ENCODE assay signal across 8 cellular contexts in the genomic region with DNA sequence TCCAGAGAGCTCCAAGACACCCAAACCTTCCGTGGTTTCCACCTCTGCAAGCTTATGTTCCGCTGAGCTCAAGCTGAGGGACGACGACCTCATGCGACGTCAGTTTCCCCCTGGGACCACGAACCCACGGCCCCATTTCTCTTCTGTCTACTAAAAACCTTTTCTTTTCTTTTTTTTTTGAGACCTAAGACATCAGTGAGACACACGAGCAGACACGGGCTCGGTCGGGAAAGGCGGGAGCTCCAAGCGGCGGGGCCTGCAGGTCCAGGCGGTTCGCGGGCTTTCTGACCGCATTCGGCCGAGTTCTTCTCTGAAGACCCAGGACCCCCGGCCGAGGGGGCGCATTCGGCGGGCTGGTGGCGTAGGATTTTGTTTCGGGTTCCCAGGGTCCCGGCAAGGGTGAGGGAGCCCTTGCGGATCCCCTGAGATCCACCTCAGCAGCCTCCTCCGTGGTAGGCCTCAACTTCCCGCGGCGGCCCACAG. TPM values are rescaled to one million over a fixed set of nuclear protein-coding genes. Genes with fewer than 3 reads are reported as not detected.
A peak's percentile ranks its signal among the peaks of the same experiment; 100 is the strongest.
DNase-seq lines count a peak whose midpoint lies in the region; ATAC-seq and TF ChIP-seq lines count a peak whose summit lies in the region.

No MANE protein-coding gene starts in this region.

- under 1% methylated on average over 34 of the region's 34 CpGs for WGBS in hepatocyte (ENCODE audit: low lambda C conversion rate, missing lambda C conversion rate)

- peaks cover 64% of the 10 kb centered on the region for H3K79me2 ChIP-seq in hepatocyte

- intact Hi-C loops in activated CD4-positive, alpha-beta memory T cell treated with anti-CD3 and anti-CD28 coated beads for 36 hours (cut with micrococcal nuclease), result no loop called here

- no peaks in the 10 kb centered on the region for H4K20me1 ChIP-seq in hepatocyte (ENCODE audit: insufficient read depth, poor library complexity, severe bottlenecking)

- CTCF ChIA-PET in activated CD4-positive, alpha-beta memory T cell treated with anti-CD3 and anti-CD28 coated beads for 36 hours (lab: Charles Lee), result interaction anchor here (0.7 to 1.5 kb wide), 3 partner anchors 38 to 170 kb away, joined by 3 to 9 read pairs (median 6); a partner anchor contains a TSS

- peaks cover 39% of the 10 kb centered on the region for H3K36me3 Mint-ChIP-seq in activated CD4-positive, alpha-beta memory T cell treated with anti-CD3 and anti-CD28 coated beads for 36 hours
- H3K36me3 Mint-ChIP-seq in stimulated activated effector memory CD8-positive, alpha-beta T cell treated with anti-CD3 and anti-CD28 coated beads, Interleukin-12 subunit alpha, Interleukin-12 subunit beta, amount 100 ng/mL, for 72 hours, result peaks cover 77% of the 10 kb centered on the region

- peak overlapping the region; percentile 95 for H3K27ac Mint-ChIP-seq in activated CD4-positive, alpha-beta memory T cell treated with anti-CD3 and anti-CD28 coated beads for 36 hours
- H3K27ac Mint-ChIP-seq in stimulated activated effector memory CD8-positive, alpha-beta T cell treated with anti-CD3 and anti-CD28 coated beads, Interleukin-12 subunit alpha, Interleukin-12 subunit beta, amount 100 ng/mL, for 72 hours, result peak overlapping the region; percentile 98

- peak overlapping the region; percentile 21 for H2AFZ ChIP-seq in hepatocyte

- H3K9me3 Mint-ChIP-seq in activated CD4-positive, alpha-beta memory T cell treated with anti-CD3 and anti-CD28 coated beads for 36 hours, result no peaks in the 10 kb centered on the region
- no peaks in the 10 kb centered on the region for H3K9me3 Mint-ChIP-seq in stimulated activated effector memory CD8-positive, alpha-beta T cell treated with anti-CD3 and anti-CD28 coated beads, Interleukin-12 subunit alpha, Interleukin-12 subunit beta, amount 100 ng/mL, for 72 hours

- TF ChIP-seq CTCF in hepatocyte (IDR thresholded peaks at IDR 0.05; ENCODE audit: poor library complexity) (no peak), GM20000 (IDR thresholded peaks at IDR 0.05; ENCODE audit: extremely low read depth, missing control alignments) (no peak)

- H3K4me3 Mint-ChIP-seq in activated CD4-positive, alpha-beta memory T cell treated with anti-CD3 and anti-CD28 coated beads for 36 hours, result peak overlapping the region; percentile 90
- H3K4me3 Mint-ChIP-seq in stimulated activated effector memory CD8-positive, alpha-beta T cell treated with anti-CD3 and anti-CD28 coated beads, Interleukin-12 subunit alpha, Interleukin-12 subunit beta, amount 100 ng/mL, for 72 hours, result peak overlapping the region; percentile 89

- peaks cover 22% of the 10 kb centered on the region for H3K4me1 ChIP-seq in hepatocyte (ENCODE audit: insufficient read depth)

- H3K27ac ChIP-seq in hepatocyte, result peak overlapping the region; percentile 3

- H3K9me2 ChIP-seq in hepatocyte (replicated peaks; ENCODE audit: insufficient read depth), result no peaks in the 10 kb centered on the region

- DNase-seq in NCI-H748 (lab: John Stamatoyannopoulos, UW; ENCODE audit: unreplicated experiment) (peak; percentile 47), NCI-H748 treated with DMSO at 0.1 percent for 48 hours (lab: John Stamatoyannopoulos, UW) (no peak), hepatocyte (ENCODE audit: low spot score) (peak; percentile 44), GM20000 (ENCODE audit: low spot score) (no peak)
- DNase-seq in activated CD4-positive, alpha-beta memory T cell treated with anti-CD3 and anti-CD28 coated beads for 36 hours, result no peak
- no peak for DNase-seq in stimulated activated effector memory CD8-positive, alpha-beta T cell treated with anti-CD3 and anti-CD28 coated beads, Interleukin-12 subunit alpha, Interleukin-12 subunit beta, amount 100 ng/mL, for 72 hours (ENCODE audit: low spot score in 2 of 2)

- no peaks in the 10 kb centered on the region for H3K27me3 ChIP-seq in hepatocyte

- POLR2A ChIA-PET in activated CD4-positive, alpha-beta memory T cell treated with anti-CD3 and anti-CD28 coated beads for 36 hours (lab: Charles Lee), result interaction anchor here (1.0 to 2.1 kb wide), 2 partner anchors 26 to 38 kb away, joined by 5 to 13 read pairs; a partner anchor contains a TSS

- H3K4me2 ChIP-seq in hepatocyte, result peak overlapping the region; percentile 100

- peaks cover 30% of the 10 kb centered on the region for H3K4me1 Mint-ChIP-seq in activated CD4-positive, alpha-beta memory T cell treated with anti-CD3 and anti-CD28 coated beads for 36 hours (ENCODE audit: low read depth)
- H3K4me1 Mint-ChIP-seq in stimulated activated effector memory CD8-positive, alpha-beta T cell treated with anti-CD3 and anti-CD28 coated beads, Interleukin-12 subunit alpha, Interleukin-12 subunit beta, amount 100 ng/mL, for 72 hours, result peaks cover 22% of the 10 kb centered on the region

- ATAC-seq in HG02870 (IDR thresholded peaks at IDR 0.05; ENCODE audit: unreplicated experiment) (peak; percentile 2), HG03025 (IDR thresholded peaks at IDR 0.05; ENCODE audit: low FRiP score, unreplicated experiment) (no peak)
- ATAC-seq in stimulated activated effector memory CD8-positive, alpha-beta T cell treated with anti-CD3 and anti-CD28 coated beads, Interleukin-12 subunit alpha, Interleukin-12 subunit beta, amount 100 ng/mL, for 72 hours, result peak; percentile 4

- no peaks in the 10 kb centered on the region for H3K27me3 Mint-ChIP-seq in activated CD4-positive, alpha-beta memory T cell treated with anti-CD3 and anti-CD28 coated beads for 36 hours

- H3K36me3 ChIP-seq in hepatocyte (replicated peaks; ENCODE audit: insufficient read depth, low read depth), result no peaks in the 10 kb centered on the region

- no peaks in the 10 kb centered on the region for H3K9me3 ChIP-seq in hepatocyte (ENCODE audit: low read depth)

- H3K4me3 ChIP-seq in hepatocyte, result peak overlapping the region; percentile 44

RNA-seq across cellular contexts. Expression of a gene that starts 0.4 kb away (rescaled TPM):
- 10 to 100 TPM; 25.8 to 28.1 TPM for total RNA-seq in activated CD4-positive, alpha-beta memory T cell treated with anti-CD3 and anti-CD28 coated beads for 36 hours
- total RNA-seq in hepatocyte, result 2.6 TPM in 2 replicates
- 6.8 and 6.9 TPM in 2 replicates for polyA plus RNA-seq in hepatocyte

RNA-seq across cellular contexts. Expression of a gene that starts 0.7 kb away (rescaled TPM):
- 10 to 100 TPM; 48.5 to 50.6 TPM for total RNA-seq in activated CD4-positive, alpha-beta memory T cell treated with anti-CD3 and anti-CD28 coated beads for 36 hours
- 11.5 and 12.7 TPM in 2 replicates for total RNA-seq in hepatocyte
- polyA plus RNA-seq in hepatocyte, result 14.1 and 14.3 TPM in 2 replicates

RNA-seq across cellular contexts. Expression of a gene that starts 37.1 kb away (rescaled TPM):
- 10 to 100 TPM; 14.4 to 14.8 TPM for total RNA-seq in activated CD4-positive, alpha-beta memory T cell treated with anti-CD3 and anti-CD28 coated beads for 36 hours
- 21.8 and 25.4 TPM in 2 replicates for total RNA-seq in hepatocyte
- polyA plus RNA-seq in hepatocyte, result 13.9 and 19.9 TPM in 2 replicates

RNA-seq across cellular contexts. Expression of a gene that starts 37.9 kb away (rescaled TPM):
- 100 to 1,000 TPM; 117 to 126 TPM for total RNA-seq in activated CD4-positive, alpha-beta memory T cell treated with anti-CD3 and anti-CD28 coated beads for 36 hours
- total RNA-seq in hepatocyte, result 52.5 and 64.8 TPM in 2 replicates
- polyA plus RNA-seq in hepatocyte, result 29.1 and 35.4 TPM in 2 replicates

Comparison
In these comparisons a context has a peak if more than half of its experiments do, and no peak if none do; other contexts are left out.
1. DNase-seq: peak in NCI-H748 (single experiment) and hepatocyte (single experiment); none in NCI-H748 treated with DMSO at 0.1 percent for 48 hours (single experiment), activated CD4-positive, alpha-beta memory T cell treated with anti-CD3 and anti-CD28 coated beads for 36 hours (single experiment), stimulated activated effector memory CD8-positive, alpha-beta T cell treated with anti-CD3 and anti-CD28 coated beads, Interleukin-12 subunit alpha, Interleukin-12 subunit beta, amount 100 ng/mL, for 72 hours (0 of 2) and GM20000 (single experiment).